In genomic region chr15:89809093-89809786, GRCh38 we compare ENCODE assay signal across 1 cellular context.
TF ChIP-seq lines count a peak whose summit lies in the region.

No MANE protein-coding gene starts in this region.

TF ChIP-seq in HepG2, 621 proteins besides CTCF, POLR2A, EP300 and RAD21 (continued from another document and continues in another):
- TF ChIP-seq KAT2B (IDR thresholded peaks at IDR 0.05; ENCODE audit: borderline replicate concordance, low read depth, low read length) (no peak), KAT7 (CRISPR knock-in tag; IDR thresholded peaks at IDR 0.05; ENCODE audit: borderline replicate concordance) (0 out of 2 replicates have a peak, but pooled peaks have one; percentile 9), THAP9 (CRISPR knock-in tag; IDR thresholded peaks at IDR 0.05; ENCODE audit: borderline replicate concordance) (no peak; the same call in 1 of the 2 replicates), SOX13 (IDR thresholded peaks at IDR 0.05) (peak; percentile 36; the same call in 1 of the 2 replicates), SOX13 (CRISPR knock-in tag; conservative IDR thresholded peaks at IDR 0.05 in 1 of 2, IDR thresholded peaks at IDR 0.05 in 1 of 2) (peak in 1 of 2 experiments; percentile 87; a peak in 2 of 4 replicates), ZNF414 (CRISPR knock-in tag; IDR thresholded peaks at IDR 0.05) (no peak), GFI1 (CRISPR knock-in tag; IDR thresholded peaks at IDR 0.05; ENCODE audit: borderline replicate concordance) (peak; percentile 83), ARID5B (CRISPR knock-in tag; IDR thresholded peaks at IDR 0.05) (peak; percentile 80), ZNF33A (CRISPR knock-in tag; IDR thresholded peaks at IDR 0.05; ENCODE audit: borderline replicate concordance) (no peak), ETV5 (CRISPR knock-in tag; IDR thresholded peaks at IDR 0.05; ENCODE audit: borderline replicate concordance) (peak; percentile 97), ZFAT (CRISPR knock-in tag; conservative IDR thresholded peaks at IDR 0.05) (no peak), ZNF513 (CRISPR knock-in tag; conservative IDR thresholded peaks at IDR 0.05) (no peak), ZNF639 (CRISPR knock-in tag; conservative IDR thresholded peaks at IDR 0.05) (no peak), ZNF232 (CRISPR knock-in tag; IDR thresholded peaks at IDR 0.05; ENCODE audit: borderline replicate concordance) (no peak; the same call in 1 of the 2 replicates), POGZ (CRISPR knock-in tag; IDR thresholded peaks at IDR 0.05) (no peak), TOPORS (CRISPR knock-in tag; IDR thresholded peaks at IDR 0.05) (peak; percentile 57; the same call in 1 of the 2 replicates), NFE2 (CRISPR knock-in tag; IDR thresholded peaks at IDR 0.05) (no peak), ZNF326 (CRISPR knock-in tag; IDR thresholded peaks at IDR 0.05; ENCODE audit: borderline replicate concordance) (0 out of 2 replicates have a peak, but pooled peaks have one; percentile 83), PLSCR1 (CRISPR knock-in tag; IDR thresholded peaks at IDR 0.05; ENCODE audit: borderline replicate concordance) (no peak), GLMP (CRISPR knock-in tag; IDR thresholded peaks at IDR 0.05; ENCODE audit: borderline replicate concordance) (no peak), ZNF790 (CRISPR knock-in tag; IDR thresholded peaks at IDR 0.05; ENCODE audit: borderline replicate concordance) (no peak), MED13 (CRISPR knock-in tag; IDR thresholded peaks at IDR 0.05) (no peak; the same call in 1 of the 2 replicates), SMYD3 (CRISPR knock-in tag; IDR thresholded peaks at IDR 0.05) (no peak), ZBTB49 (CRISPR knock-in tag; IDR thresholded peaks at IDR 0.05; ENCODE audit: borderline replicate concordance) (no peak), ZNF777 (CRISPR knock-in tag; IDR thresholded peaks at IDR 0.05) (no peak), ZNF296 (CRISPR knock-in tag; conservative IDR thresholded peaks at IDR 0.05) (0 out of 2 replicates have a peak, but pooled peaks have one; percentile 60), HBP1 (CRISPR knock-in tag; IDR thresholded peaks at IDR 0.05; ENCODE audit: low read depth) (no peak), ATF6 (CRISPR knock-in tag; conservative IDR thresholded peaks at IDR 0.05) (no peak), TFAP4 (IDR thresholded peaks at IDR 0.05; ENCODE audit: borderline replicate concordance, low read depth) (peak; percentile 97), IKZF5 (CRISPR knock-in tag; IDR thresholded peaks at IDR 0.05) (peak; percentile 85)
